In genomic region chr2:231925303-231926179, GRCh38 we compare ENCODE assay signal across 8 cellular contexts. TPM values are rescaled to one million over a fixed set of nuclear protein-coding genes. Genes with fewer than 3 reads are reported as not detected.
DNase-seq lines count a peak whose midpoint lies in the region; ATAC-seq and TF ChIP-seq lines count a peak whose summit lies in the region.

No MANE protein-coding gene starts in this region.

- H3K9me3 ChIP-seq in fibroblast of lung (ENCODE audit: control insufficient read depth, insufficient read depth, low read depth, low read length): no peaks in the 10 kb centered on the region
- no peaks in the 10 kb centered on the region for H3K9me3 ChIP-seq in naive thymus-derived CD4-positive, alpha-beta T cell (ENCODE audit: control insufficient read depth in 2 of 3, low read length in 3 of 3)

- TF ChIP-seq CTCF in fibroblast of lung (conservative IDR thresholded peaks at IDR 0.05 in 1 of 2, IDR thresholded peaks at IDR 0.05 in 1 of 2; ENCODE audit: low read depth in 1 of 2, low read length in 2 of 2): peak; percentile 62 to 70

- no peaks in the 10 kb centered on the region for H3K9me3 Mint-ChIP-seq in naive thymus-derived CD4-positive, alpha-beta T cell

- H3K4me3 Mint-ChIP-seq in naive thymus-derived CD4-positive, alpha-beta T cell: peak overlapping the region in 7 of 10 donors; percentile 39 to 82 (median 76)

- H4K20me1 ChIP-seq in fibroblast of lung (ENCODE audit: control insufficient read depth, extremely low read depth, insufficient read depth, low read length): no peaks in the 10 kb centered on the region

- H3K27me3 ChIP-seq in fibroblast of lung (ENCODE audit: control insufficient read depth, insufficient read depth, low read length): peaks cover 52% of the 10 kb centered on the region
- peaks cover 0 to 9% of the 10 kb centered on the region in 2 donors for H3K27me3 ChIP-seq in naive thymus-derived CD4-positive, alpha-beta T cell (ENCODE audit: control insufficient read depth in 2 of 2, insufficient read depth in 2 of 2, low read length in 2 of 2)

- H3K4me2 ChIP-seq in fibroblast of lung (ENCODE audit: extremely low read depth, insufficient read depth, low read length): peak overlapping the region; percentile 79

- H3K4me1 Mint-ChIP-seq in naive thymus-derived CD4-positive, alpha-beta T cell: peaks cover 0 to 20% (median 6%) of the 10 kb centered on the region in 7 donors

- CTCF ChIA-PET in naive thymus-derived CD4-positive, alpha-beta T cell (lab: Charles Lee): interaction anchor here (1.1 to 1.8 kb wide), 4 partner anchors 20 to 402 kb away, joined by 3 to 5 read pairs (median 4); no protein-coding TSS in a partner anchor

- H3K27ac Mint-ChIP-seq in naive thymus-derived CD4-positive, alpha-beta T cell: no peak overlapping the region

- peak; percentile 61 for ATAC-seq in HG03442 (IDR thresholded peaks at IDR 0.05; ENCODE audit: unreplicated experiment)
- ATAC-seq in naive thymus-derived CD4-positive, alpha-beta T cell: peak; percentile 82
- ATAC-seq in HG03095 (IDR thresholded peaks at IDR 0.05; ENCODE audit: unreplicated experiment): no peak

- DNase-seq in ELF-1 (ENCODE audit: low read depth, low spot score) (peak; percentile 92), fibroblast of lung (ENCODE audit: low read depth in 2 of 2) (peak; percentile 77 to 87)
- DNase-seq in activated T-helper 1 cell treated with anti-CD3 and anti-CD28 coated beads, Interleukin-2, amount 50 U/mL, for 16 hours (ENCODE audit: low read depth in 1 of 2, low spot score in 1 of 2): peak; percentile 47 to 55
- DNase-seq in naive thymus-derived CD4-positive, alpha-beta T cell: peak in 8 of 9 donors; percentile 41 to 80 (median 70)
- DNase-seq in stimulated activated CD8-positive, alpha-beta memory T cell treated with anti-CD3 and anti-CD28 coated beads, Interleukin-7, amount 100 ng/mL, for 24 hours (ENCODE audit: low read depth): peak; percentile 52

- no peaks in the 10 kb centered on the region for H3K36me3 Mint-ChIP-seq in naive thymus-derived CD4-positive, alpha-beta T cell

- H3K27me3 Mint-ChIP-seq in naive thymus-derived CD4-positive, alpha-beta T cell: peaks cover 39 to 55% (median 40%) of the 10 kb centered on the region in 5 donors

- peak overlapping the region in 3 of 4 experiments; percentile 35 to 47 (median 42) for H3K4me3 ChIP-seq in fibroblast of lung (replicated peaks in 1 of 4; ENCODE audit: control extremely low read depth in 1 of 4, insufficient read depth in 1 of 4, low read depth in 3 of 4, low read length in 4 of 4)
- H3K4me3 ChIP-seq in naive thymus-derived CD4-positive, alpha-beta T cell (ENCODE audit: low read length): peak overlapping the region; percentile 30

- POLR2A ChIA-PET in naive thymus-derived CD4-positive, alpha-beta T cell (lab: Charles Lee): no interaction called here

- H3K36me3 ChIP-seq in fibroblast of lung (ENCODE audit: control insufficient read depth, insufficient read depth, low read length): no peaks in the 10 kb centered on the region
- H3K36me3 ChIP-seq in naive thymus-derived CD4-positive, alpha-beta T cell (ENCODE audit: control insufficient read depth in 2 of 3, insufficient read depth in 3 of 3, low read length in 3 of 3): no peaks in the 10 kb centered on the region

- no peaks in the 10 kb centered on the region for H3K79me2 ChIP-seq in fibroblast of lung (ENCODE audit: control insufficient read depth, insufficient read depth, low read length)

- H3K9ac ChIP-seq in fibroblast of lung (ENCODE audit: insufficient read depth, low read length): no peak overlapping the region

- H3K27ac ChIP-seq in fibroblast of lung (ENCODE audit: insufficient read depth, low read length): no peak overlapping the region
- no peak overlapping the region for H3K27ac ChIP-seq in naive thymus-derived CD4-positive, alpha-beta T cell (ENCODE audit: low read depth, low read length)

- peak overlapping the region; percentile 46 for H2AFZ ChIP-seq in fibroblast of lung (ENCODE audit: low read length)

- peaks cover 6% of the 10 kb centered on the region for H3K4me1 ChIP-seq in fibroblast of lung (ENCODE audit: control insufficient read depth, extremely low read depth, insufficient read depth, low read length)
- H3K4me1 ChIP-seq in naive thymus-derived CD4-positive, alpha-beta T cell (ENCODE audit: control insufficient read depth in 2 of 2, insufficient read depth in 2 of 2, low read length in 2 of 2): peaks cover 4 to 16% of the 10 kb centered on the region in 2 donors

- intact Hi-C loops in naive thymus-derived CD4-positive, alpha-beta T cell (cut with micrococcal nuclease): loop anchor here (1.0 to 10.0 kb wide), 6 partner anchors 217 to 599 kb away; partner anchors contain the start of genes CHRND (in 1 of the 2) and PRSS56 (in 1 of the 2)

TF ChIP-seq in PFSK-1, 5 proteins besides CTCF, POLR2A, EP300 and RAD21:
- peak; percentile 19 for TF ChIP-seq FOXP2 (optimal IDR thresholded peaks at IDR 0.05; ENCODE audit: borderline replicate concordance, extremely low read depth, extremely low read length, insufficient read depth)
- TF ChIP-seq POLR2AphosphoS5 (IDR thresholded peaks at IDR 0.05; ENCODE audit: low read depth, low read length): no peak

RNA-seq across cellular contexts. Expression of gene NPPC, which starts 0.7 kb away (rescaled TPM):
- polyA plus RNA-seq in PFSK-1 (2012; ENCODE audit: insufficient read length, low read depth): 33.2 TPM
- total RNA-seq in fibroblast of lung: not detected in 2 replicates
- not detected in 2 replicates for polyA plus RNA-seq in fibroblast of lung
- polyA plus RNA-seq in fibroblast of lung (2012): not detected in 2 replicates
- not detected in 2 replicates for polyA minus RNA-seq in fibroblast of lung (ENCODE audit: low replicate concordance)
- total RNA-seq in naive thymus-derived CD4-positive, alpha-beta T cell: under 1 TPM in 1 of 5 experiments, not detected in 4; 0.58 TPM
- not detected for polyA plus RNA-seq in naive thymus-derived CD4-positive, alpha-beta T cell

RNA-seq across cellular contexts. Expression of gene DIS3L2, which starts 36.0 kb away (rescaled TPM):
- polyA plus RNA-seq in PFSK-1 (2012; ENCODE audit: insufficient read length, low read depth): 21.6 TPM
- total RNA-seq in fibroblast of lung: 12.3 and 15.2 TPM in 2 replicates
- 5.2 and 7.4 TPM in 2 replicates for polyA plus RNA-seq in fibroblast of lung
- 8.1 and 12.1 TPM in 2 replicates for polyA plus RNA-seq in fibroblast of lung (2012)
- 14.7 and 21.1 TPM in 2 replicates for polyA minus RNA-seq in fibroblast of lung (ENCODE audit: low replicate concordance)
- 10 to 100 TPM; 47.1 to 78.4 (median 66.4) TPM for total RNA-seq in naive thymus-derived CD4-positive, alpha-beta T cell
- polyA plus RNA-seq in naive thymus-derived CD4-positive, alpha-beta T cell: 10 to 100 TPM; 17.9 to 20.5 TPM
